In the genomic region with DNA sequence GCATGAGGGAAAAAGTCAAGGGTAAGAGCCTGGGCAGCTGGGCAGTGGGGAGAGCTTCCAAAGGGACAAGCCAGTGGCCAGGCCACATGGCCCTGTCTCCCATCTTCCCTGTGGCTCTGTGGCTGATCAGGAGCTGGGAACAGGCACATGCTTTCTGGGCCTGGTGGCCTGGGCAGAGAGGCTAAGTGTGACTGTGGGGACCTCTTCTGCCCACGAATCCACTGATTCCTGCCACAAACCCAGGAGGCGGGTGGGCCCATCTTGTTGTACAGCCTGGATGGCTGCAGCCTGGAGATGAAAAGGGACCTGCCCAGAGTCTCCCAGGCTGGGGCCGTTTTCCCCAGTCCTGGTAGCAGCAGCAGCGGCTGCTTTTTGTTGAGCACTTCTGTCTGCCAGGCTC, we compare ENCODE assay signal across 34 cellular contexts. TPM values are rescaled to one million over a fixed set of nuclear protein-coding genes. Genes with fewer than 3 reads are reported as not detected.
DNase-seq lines count a peak whose midpoint lies in the region; ATAC-seq, FAIRE-seq and TF ChIP-seq lines count a peak whose summit lies in the region.
"Had no signal": no experiment of that assay in that cellular context is flagged by ENCODE, and none has a peak within 500 bp of the region (broad histone marks: within the 10 kb centered on the region; RNA-seq: fewer than 3 reads in every experiment).

No MANE protein-coding gene starts in this region.

- H2AFZ ChIP-seq in IMR-90 (replicated peaks; ENCODE audit: low read length, poor library complexity) = peak overlapping the region; percentile 5
- H2AFZ ChIP-seq: parathyroid adenoma had no signal

- H3K9me3 ChIP-seq in IMR-90 (ENCODE audit: control insufficient read depth, insufficient read depth, low read length) = peaks cover 5% of the 10 kb centered on the region
- H3K9me3 ChIP-seq in endodermal cell (ENCODE audit: control insufficient read depth, low read length) = peaks cover 11% of the 10 kb centered on the region
- peaks cover 0 to 5% (median 0%) of the 10 kb centered on the region in 8 donors for H3K9me3 ChIP-seq in spleen
- H3K9me3 ChIP-seq: thoracic aorta, uterus had no signal

- H3K27me3 Mint-ChIP-seq in CD14-positive monocyte (ENCODE audit: low read depth in 3 of 3) = peaks cover 11 to 18% (median 11%) of the 10 kb centered on the region in 3 donors
- peaks cover 8% of the 10 kb centered on the region for H3K27me3 Mint-ChIP-seq in endodermal cell (ENCODE audit: insufficient read depth)
- H3K27me3 Mint-ChIP-seq: activated CD4-positive, alpha-beta memory T cell treated with anti-CD3 and anti-CD28 coated beads, Interleukin-2, amount 10 ng/mL, durations not matched to agents 7 days and 5 days; activated naive CD8-positive, alpha-beta T cell; stimulated activated naive CD8-positive, alpha-beta T cell treated with anti-CD3 and anti-CD28 coated beads, Interleukin-15, Interleukin-2, amounts not matched to agents 100 ng/mL and 50 ng/mL, for 24 hours had no signal

- TF ChIP-seq POLR2A in IMR-90 (IDR thresholded peaks at IDR 0.05; ENCODE audit: low read depth, low read length) (no peak), spleen (IDR thresholded peaks at IDR 0.05) (no peak), GM12892 (IDR thresholded peaks at IDR 0.05; ENCODE audit: low read depth, low read length) (no peak)

- H4K20me1 ChIP-seq in IMR-90 (ENCODE audit: insufficient read depth, low read length) = no peaks in the 10 kb centered on the region

- TF ChIP-seq CTCF in CD14-positive monocyte (IDR thresholded peaks at IDR 0.05) (no peak), IMR-90 (conservative IDR thresholded peaks at IDR 0.05; ENCODE audit: low read depth, low read length) (no peak), endodermal cell (conservative IDR thresholded peaks at IDR 0.05) (no peak), spleen (IDR thresholded peaks at IDR 0.05 in 8 of 11, conservative IDR thresholded peaks at IDR 0.05 in 3 of 11) (no peak)

- ATAC-seq in IMR-90 (ENCODE audit: low read depth) = no peak
- no peak for ATAC-seq in GM18502 (IDR thresholded peaks at IDR 0.05; ENCODE audit: poor library complexity, unreplicated experiment)
- ATAC-seq in GM21723 (IDR thresholded peaks at IDR 0.05; ENCODE audit: unreplicated experiment) = no peak
- ATAC-seq: mucosa of descending colon; natural killer cell treated with Interleukin-12 subunit alpha and Interleukin-12 subunit beta and Interleukin-15 and Interleukin-18, amount 100 ng/mL, for 72 hours had no signal

- intact Hi-C loops in CD14-positive monocyte (cut with micrococcal nuclease) = no loop called here
- intact Hi-C loops in IMR-90 (cut with micrococcal nuclease) = no loop called here
- intact Hi-C loops in spleen (cut with DNase I; ENCODE audit: low total_unique reads) = no loop called here

- no peaks in the 10 kb centered on the region for H3K79me1 ChIP-seq in IMR-90 (ENCODE audit: low read depth in 1 of 2, low read length in 2 of 2)

- no peak overlapping the region for H3K4me2 ChIP-seq in IMR-90 (ENCODE audit: low read depth, low read length)
- H3K4me2 ChIP-seq: smooth muscle cell had no signal

- POLR2A ChIA-PET in IMR-90 (lab: Charles Lee; ENCODE audit: unreplicated experiment) = no interaction called here

- H2BK5ac ChIP-seq in IMR-90 (ENCODE audit: low read depth, low read length, poor library complexity, severe bottlenecking) = no peak overlapping the region

- H3K4ac ChIP-seq in IMR-90 (ENCODE audit: low read depth, low read length) = no peak overlapping the region

- no peak overlapping the region for H2BK20ac ChIP-seq in IMR-90 (ENCODE audit: low read depth, low read length)

- no peak overlapping the region for H2AK9ac ChIP-seq in IMR-90 (replicated peaks; ENCODE audit: low read depth, low read length, poor library complexity)

- BruUV-seq in IMR-90 (replicated peaks; lab: Mats Ljungman, UMichigan) = no TSS peak

- H3K27me3 ChIP-seq in IMR-90 (ENCODE audit: control insufficient read depth, insufficient read depth, low read length) = no peaks in the 10 kb centered on the region
- H3K27me3 ChIP-seq in endodermal cell (ENCODE audit: control insufficient read depth, insufficient read depth, low read length, poor library complexity, severe bottlenecking) = no peaks in the 10 kb centered on the region
- H3K27me3 ChIP-seq in spleen (replicated peaks in 1 of 7) = no peaks in the 10 kb centered on the region
- H3K27me3 ChIP-seq: uterus had no signal

- H3K27ac Mint-ChIP-seq in CD14-positive monocyte (peak overlapping the region in 5 of 7 donors; percentile 77 to 91 (median 79)), endodermal cell (no peak overlapping the region)
- H3K27ac Mint-ChIP-seq: activated CD4-positive, alpha-beta memory T cell treated with anti-CD3 and anti-CD28 coated beads, Interleukin-2, amount 10 ng/mL, durations not matched to agents 7 days and 5 days; activated naive CD8-positive, alpha-beta T cell; natural killer cell treated with Interleukin-12 subunit alpha and Interleukin-12 subunit beta and Interleukin-15 and Interleukin-18, amount 100 ng/mL, for 72 hours; stimulated activated naive CD8-positive, alpha-beta T cell treated with anti-CD3 and anti-CD28 coated beads, Interleukin-15, Interleukin-2, amounts not matched to agents 100 ng/mL and 50 ng/mL, for 24 hours had no signal

- H4K91ac ChIP-seq in IMR-90 (ENCODE audit: insufficient read depth, low read depth, low read length) = peak overlapping the region; percentile 8; the same call in 1 of the 2 replicates

- no peak overlapping the region for H3K18ac ChIP-seq in IMR-90 (ENCODE audit: low read depth, low read length)

- H4K8ac ChIP-seq in IMR-90 (ENCODE audit: low read depth in 2 of 2, low read length in 2 of 2) = no peak overlapping the region

- peaks cover 0 to 14% of the 10 kb centered on the region in 2 donors for H3K36me3 Mint-ChIP-seq in CD14-positive monocyte
- H3K36me3 Mint-ChIP-seq in endodermal cell (ENCODE audit: low read depth) = peaks cover 3% of the 10 kb centered on the region
- H3K36me3 Mint-ChIP-seq: natural killer cell treated with Interleukin-12 subunit alpha and Interleukin-12 subunit beta and Interleukin-15 and Interleukin-18, amount 100 ng/mL, for 72 hours had no signal

- no peak for TF ChIP-seq RAD21 in IMR-90 (IDR thresholded peaks at IDR 0.05; ENCODE audit: low read length)

- no peak overlapping the region for H2AK5ac ChIP-seq in IMR-90 (ENCODE audit: low read depth, low read length)

- DNase-seq in CD14-positive monocyte (ENCODE audit: low spot score) (no peak), IMR-90 (no peak), endodermal cell (peak; percentile 24), spleen (no peak), GM12892 (ENCODE audit: insufficient read length) (no peak)
- DNase-seq: activated CD4-positive, alpha-beta memory T cell treated with anti-CD3 and anti-CD28 coated beads, Interleukin-2, amount 10 ng/mL, durations not matched to agents 7 days and 5 days; activated effector memory CD4-positive, alpha-beta T cell treated with Interleukin-2 at 50 U/mL for 16 hours; activated T-cell treated with anti-CD3 and anti-CD28 coated beads for 4 hours; COR-L47; effector CD4-positive, alpha-beta T cell; hippocampal formation; Kasumi-1; mucosa of descending colon; MV-4-11; NCI-H1436 treated with DMSO at 0.1 percent for 48 hours; NCI-H226; NCI-H526 treated with DMSO at 0.1 percent for 48 hours; SHP77; stimulated activated CD4-positive, alpha-beta T cell treated with anti-CD3 and anti-CD28 coated beads, Interleukin-1b, Interleukin-23, amount 100 ng/mL, for 48 hours; uterus had no signal

- peak overlapping the region in 1 of 2 donors; percentile 46 for H3K4me3 Mint-ChIP-seq in CD14-positive monocyte
- H3K4me3 Mint-ChIP-seq in endodermal cell = no peak overlapping the region
- H3K4me3 Mint-ChIP-seq: activated CD4-positive, alpha-beta memory T cell treated with anti-CD3 and anti-CD28 coated beads, Interleukin-2, amount 10 ng/mL, durations not matched to agents 7 days and 5 days; activated naive CD8-positive, alpha-beta T cell; natural killer cell treated with Interleukin-12 subunit alpha and Interleukin-12 subunit beta and Interleukin-15 and Interleukin-18, amount 100 ng/mL, for 72 hours; stimulated activated naive CD8-positive, alpha-beta T cell treated with anti-CD3 and anti-CD28 coated beads, Interleukin-15, Interleukin-2, amounts not matched to agents 100 ng/mL and 50 ng/mL, for 24 hours had no signal

- WGBS in IMR-90 (ENCODE audit: extremely low coverage in 2 of 2, insufficient read length in 1 of 2), 2 experiments = 100% methylated on average over 1 of the region's 4 CpGs; no CpG with 5 or more reads in 1 of the 2 experiments
- WGBS in endodermal cell (ENCODE audit: insufficient coverage in 1 of 2, insufficient read length in 1 of 2), 2 experiments = 80 to 93% methylated on average over 3 to 4 of the region's 4 CpGs
- WGBS in spleen, 5 donors = 81 to 92% (median 90%) methylated on average over 3 to 4 of the region's 4 CpGs

- H2BK15ac ChIP-seq in IMR-90 (ENCODE audit: low read depth, low read length) = peak overlapping the region; percentile 50; the same call in 1 of the 3 replicates

- no peak overlapping the region for H3K23ac ChIP-seq in IMR-90 (ENCODE audit: low read depth, low read length)

- no peak for FAIRE-seq in GM12892 (lab: Jason Lieb, UNC)
- FAIRE-seq: G401.6 had no signal

- peaks cover 35% of the 10 kb centered on the region for H3K9me1 ChIP-seq in IMR-90 (ENCODE audit: insufficient read depth, low read length)

- no peak overlapping the region for H2BK120ac ChIP-seq in IMR-90 (ENCODE audit: low read depth, low read length)

- dilution Hi-C loops in IMR-90 (cut with HindIII; ENCODE audit: low sequenced_read_pairs, unreplicated experiment) = no loop called here

- H3K4me3 ChIP-seq in IMR-90 (ENCODE audit: insufficient read depth, low read depth, low read length) = no peak overlapping the region
- no peak overlapping the region for H3K4me3 ChIP-seq in endodermal cell (ENCODE audit: low read length)
- no peak overlapping the region for H3K4me3 ChIP-seq in spleen
- H3K4me3 ChIP-seq: lung, mucosa of descending colon, smooth muscle cell, thoracic aorta, uterus had no signal

- H3K56ac ChIP-seq in IMR-90 (ENCODE audit: extremely low read depth, insufficient read depth, low read length) = no peak overlapping the region

- H3K14ac ChIP-seq in IMR-90 (replicated peaks; ENCODE audit: low read depth, low read length) = no peak overlapping the region

- peaks cover 94% of the 10 kb centered on the region for H3K4me1 Mint-ChIP-seq in CD14-positive monocyte
- peaks cover 14% of the 10 kb centered on the region for H3K4me1 Mint-ChIP-seq in endodermal cell

- H3K27ac ChIP-seq in IMR-90 (ENCODE audit: insufficient read depth, low read length) (no peak overlapping the region), endodermal cell (ENCODE audit: low read depth, low read length) (no peak overlapping the region), spleen (peak overlapping the region in 7 of 8 donors; percentile 9 to 77 (median 61))
- H3K27ac ChIP-seq: parathyroid adenoma, thoracic aorta, uterus had no signal

- H3K9me3 Mint-ChIP-seq in CD14-positive monocyte (peaks cover 2 to 11% (median 5%) of the 10 kb centered on the region in 7 donors), endodermal cell (peaks cover 7% of the 10 kb centered on the region)
- H3K9me3 Mint-ChIP-seq: natural killer cell treated with Interleukin-12 subunit alpha and Interleukin-12 subunit beta and Interleukin-15 and Interleukin-18, amount 100 ng/mL, for 72 hours; stimulated activated naive CD8-positive, alpha-beta T cell treated with anti-CD3 and anti-CD28 coated beads, Interleukin-15, Interleukin-2, amounts not matched to agents 100 ng/mL and 50 ng/mL, for 24 hours had no signal

- H3K4me1 ChIP-seq in IMR-90 (ENCODE audit: control insufficient read depth, insufficient read depth, low read length) = peaks cover 26% of the 10 kb centered on the region
- no peaks in the 10 kb centered on the region for H3K4me1 ChIP-seq in endodermal cell (ENCODE audit: control insufficient read depth, insufficient read depth, low read length)
- peaks cover 16 to 100% (median 74%) of the 10 kb centered on the region in 6 donors for H3K4me1 ChIP-seq in spleen

- CTCF ChIA-PET in IMR-90 (lab: Yijun Ruan, JAX) = no interaction called here

- in situ Hi-C loops in IMR-90 (cut with MboI; ENCODE audit: low sequenced_read_pairs) = no loop called here

- H3K36me3 ChIP-seq in IMR-90 (ENCODE audit: control insufficient read depth, insufficient read depth, low read length) (no peaks in the 10 kb centered on the region), endodermal cell (ENCODE audit: control insufficient read depth, insufficient read depth, low read length) (no peaks in the 10 kb centered on the region), spleen (no peaks in the 10 kb centered on the region)
- H3K36me3 ChIP-seq: thoracic aorta, uterus had no signal

- H3K9ac ChIP-seq in IMR-90 (ENCODE audit: low read depth, low read length) (no peak overlapping the region), endodermal cell (ENCODE audit: extremely low read depth, low read length, poor library complexity, severe bottlenecking) (no peak overlapping the region)
- H3K9ac ChIP-seq: parathyroid adenoma had no signal

- no peak overlapping the region for H4K5ac ChIP-seq in IMR-90 (ENCODE audit: low read depth, low read length)

RNA-seq across cellular contexts. Expression of a gene that starts 55.6 kb away (rescaled TPM):
- polyA plus RNA-seq in CD14-positive monocyte (not detected), IMR-90 (2012; rRNA removed) (not detected in 2 replicates), spleen (not detected)
- total RNA-seq in IMR-90 (2012; rRNA removed) (not detected in 2 replicates), endodermal cell (not detected), spleen (1 to 10 TPM in 1 of 7 donors, not detected in 6; 1.2 TPM)
- polyA plus RNA-seq in IMR-90 (2012; cell fraction: cytosol; rRNA removed) = 0.11 TPM in 1 of 2 replicates, not detected in the other
- not detected in 2 replicates for polyA plus RNA-seq in IMR-90 (2012; cell fraction: nucleus; rRNA removed; ENCODE audit: low replicate concordance)
- polyA plus RNA-seq in endodermal cell (2013, experiment 1 of 2) = not detected
- polyA plus RNA-seq in endodermal cell (2013, experiment 2 of 2) = not detected
- polyA plus RNA-seq in GM12892 (2012; ENCODE audit: missing spikeins) = not detected
- total RNA-seq: activated CD4-positive, alpha-beta memory T cell treated with anti-CD3 and anti-CD28 coated beads, Interleukin-2, amount 10 ng/mL, durations not matched to agents 7 days and 5 days; epithelial cell of proximal tubule; H4; natural killer cell treated with Interleukin-12 subunit alpha and Interleukin-12 subunit beta and Interleukin-15 and Interleukin-18, amount 100 ng/mL, for 72 hours; smooth muscle cell had no signal
- polyA plus RNA-seq: AG04450, BJ, smooth muscle cell had no signal

Comparison
In these comparisons a context has a peak if more than half of its experiments do, and no peak if none do; other contexts are left out.
1. H3K27ac ChIP-seq: peak in spleen (7 of 8); none in IMR-90 (single experiment) and endodermal cell (single experiment).